ENCODE assay signal across 13 cellular contexts in genomic region chr14:95480887-95481226, GRCh38. TPM values are rescaled to one million over a fixed set of nuclear protein-coding genes. Genes with fewer than 3 reads are reported as not detected.
A peak's percentile ranks its signal among the peaks of the same experiment; 100 is the strongest.
DNase-seq lines count a peak whose midpoint lies in the region; ATAC-seq, FAIRE-seq and TF ChIP-seq lines count a peak whose summit lies in the region.
"Had no signal": no experiment of that assay in that cellular context is flagged by ENCODE, and none has a peak within 500 bp of the region (broad histone marks: within the 10 kb centered on the region; RNA-seq: fewer than 3 reads in every experiment).

No MANE protein-coding gene starts in this region.

- no peaks in the 10 kb centered on the region for H3K27me3 ChIP-seq in CD4-positive, alpha-beta memory T cell (ENCODE audit: insufficient read depth, low read length)

- H3K36me3 Mint-ChIP-seq in CD4-positive, alpha-beta memory T cell, result peaks cover 17 to 20% of the 10 kb centered on the region in 2 donors
- peaks cover 12% of the 10 kb centered on the region for H3K36me3 Mint-ChIP-seq in osteocyte (ENCODE audit: unreplicated experiment)

- ATAC-seq in GM19455 (IDR thresholded peaks at IDR 0.05; ENCODE audit: unreplicated experiment), result peak; percentile 9
- ATAC-seq in GM21717 (IDR thresholded peaks at IDR 0.05; ENCODE audit: unreplicated experiment), result no peak

- no peak overlapping the region for H3K4me3 ChIP-seq in CD4-positive, alpha-beta memory T cell (ENCODE audit: low read length in 2 of 2)

- no peak for TF ChIP-seq POLR2A in H54 (IDR thresholded peaks at IDR 0.05; ENCODE audit: low read depth, low read length)

- CTCF ChIA-PET in CD4-positive, alpha-beta memory T cell (lab: Charles Lee; ENCODE audit: partially characterized antibody), result interaction anchor here (0.9 to 5.0 kb wide), 4 partner anchors 17 to 47 kb away, joined by 4 to 30 read pairs (median 4); no protein-coding TSS in a partner anchor

- peaks cover 2% of the 10 kb centered on the region for H3K36me3 ChIP-seq in CD4-positive, alpha-beta memory T cell (ENCODE audit: insufficient read depth, low read length)

- FAIRE-seq in H54 (lab: Jason Lieb, UNC), result no peak
- FAIRE-seq: small intestine had no signal

- 77 to 89% (median 84%) methylated on average over 9 of the region's 9 CpGs for WGBS in adipose tissue, 3 donors

- peaks cover 37 to 74% (median 57%) of the 10 kb centered on the region in 4 donors for H3K4me1 Mint-ChIP-seq in CD4-positive, alpha-beta memory T cell
- H3K4me1 Mint-ChIP-seq in osteocyte (ENCODE audit: unreplicated experiment), result peaks cover 94% of the 10 kb centered on the region

- peak overlapping the region; percentile 61 for H3K27ac ChIP-seq in CD4-positive, alpha-beta memory T cell (ENCODE audit: low read depth, low read length)
- peak overlapping the region; percentile 62 for H3K27ac ChIP-seq in adipose tissue (ENCODE audit: low read depth, low read length)

- peak overlapping the region in 2 of 8 donors; percentile 28 to 57 for H3K4me3 Mint-ChIP-seq in CD4-positive, alpha-beta memory T cell
- peak overlapping the region; percentile 5 for H3K4me3 Mint-ChIP-seq in osteocyte (ENCODE audit: unreplicated experiment)

- POLR2A ChIA-PET in CD4-positive, alpha-beta memory T cell (lab: Charles Lee; ENCODE audit: partially characterized antibody), result interaction anchor here (0.7 to 4.0 kb wide), 5 partner anchors 19 to 42 kb away, joined by 3 to 19 read pairs (median 5); partner anchors contain the start of gene SYNE3

- H3K27me3 Mint-ChIP-seq in CD4-positive, alpha-beta memory T cell, result no peaks in the 10 kb centered on the region
- no peaks in the 10 kb centered on the region for H3K27me3 Mint-ChIP-seq in osteocyte (ENCODE audit: unreplicated experiment)

- H3K9me3 ChIP-seq in CD4-positive, alpha-beta memory T cell (ENCODE audit: control insufficient read depth in 1 of 2, low read length in 2 of 2), result no peaks in the 10 kb centered on the region

- peaks cover 51% of the 10 kb centered on the region for H3K4me1 ChIP-seq in CD4-positive, alpha-beta memory T cell (ENCODE audit: insufficient read depth, low read length)

- H3K9me3 Mint-ChIP-seq in CD4-positive, alpha-beta memory T cell, result no peaks in the 10 kb centered on the region
- no peaks in the 10 kb centered on the region for H3K9me3 Mint-ChIP-seq in osteocyte (ENCODE audit: unreplicated experiment)

- DNase-seq in CD4-positive, alpha-beta memory T cell, result no peak
- DNase-seq in osteocyte (ENCODE audit: extremely low spot score, unreplicated experiment), result no peak
- DNase-seq in H54 (ENCODE audit: insufficient read length, low spot score), result no peak
- DNase-seq in stimulated activated naive CD4-positive, alpha-beta T cell treated with Interleukin-2 at 50 U/mL for 16 hours (lab: John Stamatoyannopoulos, UW), result no peak
- DNase-seq in NOMO-1 (lab: John Stamatoyannopoulos, UW; ENCODE audit: unreplicated experiment in 2 of 2), result no peak
- DNase-seq: NCI-H1105, NCI-H774, small intestine, SW 1271 had no signal

- no peak for TF ChIP-seq CTCF in osteocyte (IDR thresholded peaks at IDR 0.05)

- peak overlapping the region; percentile 88 to 98 (median 95) for H3K27ac Mint-ChIP-seq in CD4-positive, alpha-beta memory T cell
- peak overlapping the region; percentile 88 for H3K27ac Mint-ChIP-seq in osteocyte (ENCODE audit: unreplicated experiment)

- intact Hi-C loops in CD4-positive, alpha-beta memory T cell (cut with micrococcal nuclease), result loop anchor here (2.0 kb wide), 1 partner anchor 18 kb away; no protein-coding TSS in a partner anchor

RNA-seq across cellular contexts. Expression of gene SYNE3, which starts 35.6 kb away (rescaled TPM):
- total RNA-seq in CD4-positive, alpha-beta memory T cell, result 10 to 100 TPM; 47.7 to 52.2 TPM
- 1 to 10 TPM; 4.3 to 9.0 TPM for polyA plus RNA-seq in CD4-positive, alpha-beta memory T cell
- 10 to 100 TPM in 2 of 3 donors, 1 to 10 TPM in 1; 1.7 to 27.8 (median 24.5) TPM for polyA plus RNA-seq in adipose tissue
- 105 and 114 TPM in 2 replicates for total RNA-seq in osteocyte
- total RNA-seq: HT-29 had no signal

RNA-seq across cellular contexts. Expression of gene GLRX5, which starts 54.0 kb away (rescaled TPM):
- total RNA-seq in CD4-positive, alpha-beta memory T cell, result 10 to 100 TPM; 17.6 to 18.7 TPM
- 10 to 100 TPM; 60.3 to 74.7 TPM for polyA plus RNA-seq in CD4-positive, alpha-beta memory T cell
- 10 to 100 TPM; 19.8 to 41.1 (median 38.3) TPM for polyA plus RNA-seq in adipose tissue
- total RNA-seq in osteocyte, result 53.1 and 55.1 TPM in 2 replicates
